In the genomic region with DNA sequence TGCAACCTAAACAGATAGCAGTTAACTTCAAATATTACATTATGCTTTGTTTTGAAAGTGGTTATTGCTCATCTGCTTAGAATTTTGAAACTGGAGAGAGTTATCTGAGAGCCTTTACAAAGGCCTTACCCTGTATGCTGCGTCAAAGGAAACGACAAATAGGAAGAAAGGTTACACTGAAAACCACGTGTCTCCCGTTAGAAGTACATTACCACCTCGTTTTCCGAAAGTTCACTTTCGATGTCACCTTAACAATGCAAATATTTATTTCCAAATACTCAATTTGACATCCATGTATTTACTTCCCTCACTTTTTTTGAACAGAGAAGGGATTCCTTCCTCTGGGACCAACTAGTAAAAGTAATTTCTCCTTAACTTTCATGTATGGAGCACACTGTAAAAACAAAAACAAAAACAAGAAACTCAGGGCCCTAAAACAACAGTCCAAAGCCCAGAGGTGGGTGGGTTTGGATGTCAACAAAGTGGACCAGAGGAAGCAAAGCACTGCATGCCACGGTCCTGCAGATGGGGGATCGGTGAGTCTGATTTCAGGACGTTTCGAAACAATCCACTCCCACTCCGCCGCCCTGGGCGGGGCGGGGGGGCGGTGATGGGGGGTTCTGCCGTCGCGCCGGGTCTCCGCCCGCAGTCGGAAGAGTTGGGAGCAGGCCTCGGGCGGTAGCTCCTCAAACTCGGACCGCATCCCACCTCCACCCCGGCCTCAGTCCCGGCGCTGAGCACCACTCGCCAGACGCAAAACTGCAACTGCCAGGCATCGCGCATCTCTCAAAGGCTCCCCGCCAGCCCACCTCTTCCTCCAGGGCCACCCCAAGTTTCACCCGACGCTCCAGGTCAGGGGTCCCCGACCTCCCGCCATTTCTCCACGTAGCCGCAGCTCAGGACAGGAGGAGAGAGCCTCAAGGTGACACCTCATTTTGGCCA, we compare ENCODE assay signal across 1 cellular context.
TF ChIP-seq lines count a peak whose summit lies in the region.

No MANE protein-coding gene starts in this region.

TF ChIP-seq in liver, 16 proteins besides CTCF, POLR2A, EP300 and RAD21 (continued from another document):
- TF ChIP-seq HNF4A (conservative IDR thresholded peaks at IDR 0.05): no peak
- TF ChIP-seq, protein P1, sequence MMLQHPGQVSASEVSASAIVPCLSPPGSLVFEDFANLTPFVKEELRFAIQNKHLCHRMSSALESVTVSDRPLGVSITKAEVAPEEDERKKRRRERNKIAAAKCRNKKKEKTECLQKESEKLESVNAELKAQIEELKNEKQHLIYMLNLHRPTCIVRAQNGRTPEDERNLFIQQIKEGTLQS (IDR thresholded peaks at IDR 0.05): no peak
- TF ChIP-seq TAF1 (conservative IDR thresholded peaks at IDR 0.05): peak; percentile 4
- TF ChIP-seq, protein P2, sequence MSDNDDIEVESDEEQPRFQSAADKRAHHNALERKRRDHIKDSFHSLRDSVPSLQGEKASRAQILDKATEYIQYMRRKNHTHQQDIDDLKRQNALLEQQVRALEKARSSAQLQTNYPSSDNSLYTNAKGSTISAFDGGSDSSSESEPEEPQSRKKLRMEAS (IDR thresholded peaks at IDR 0.05): peak; percentile 5
TF ChIP-seq in liver: peak in this region for 5.
